In genomic region chrX:155148724-155149537, GRCh38 we compare ENCODE assay signal across 9 cellular contexts.
DNase-seq lines count a peak whose midpoint lies in the region; ATAC-seq and TF ChIP-seq lines count a peak whose summit lies in the region.
"Had no signal": no experiment of that assay in that cellular context is flagged by ENCODE, and none has a peak within 500 bp of the region (broad histone marks: within the 10 kb centered on the region; RNA-seq: fewer than 3 reads in every experiment).

No MANE protein-coding gene starts in this region.

- in situ Hi-C loops in astrocyte of the cerebellum (cut with HindIII; ENCODE audit: low sequenced_read_pairs) = no loop called here

- H3K4me1 ChIP-seq in cardiac muscle cell (ENCODE audit: low read depth) = peaks cover 4% of the 10 kb centered on the region

- no peaks in the 10 kb centered on the region for H3K27me3 ChIP-seq in cardiac muscle cell

- ATAC-seq in left ventricle myocardium superior = no peak
- ATAC-seq in GM18511 (IDR thresholded peaks at IDR 0.05; ENCODE audit: unreplicated experiment) = no peak
- no peak for ATAC-seq in GM18861 (IDR thresholded peaks at IDR 0.05; ENCODE audit: unreplicated experiment)
- no peak for ATAC-seq in GM19463 (IDR thresholded peaks at IDR 0.05; ENCODE audit: unreplicated experiment)

- H3K9me3 ChIP-seq in cardiac muscle cell (ENCODE audit: low read depth) = no peaks in the 10 kb centered on the region

- no peak overlapping the region for H3K4me3 ChIP-seq in cardiac muscle cell
- H3K4me3 ChIP-seq in astrocyte of the cerebellum (ENCODE audit: low read depth, low read length) = no peak overlapping the region

- intact Hi-C loops in left ventricle myocardium superior (cut with micrococcal nuclease) = no loop called here

- TF ChIP-seq CTCF in cardiac muscle cell (IDR thresholded peaks at IDR 0.05; ENCODE audit: low read depth, low read length) (peak; percentile 50), astrocyte of the cerebellum (IDR thresholded peaks at IDR 0.05; ENCODE audit: low read depth, low read length, missing control alignments) (peak; percentile 46)

- no peak overlapping the region for H3K27ac ChIP-seq in cardiac muscle cell

- peak; percentile 1 to 30 for DNase-seq in cardiac muscle cell (ENCODE audit: low read depth in 1 of 2, low spot score in 1 of 2)
- no peak for DNase-seq in left ventricle myocardium superior
- DNase-seq in NCI-H2107 treated with DMSO at 0.1 percent for 48 hours (lab: John Stamatoyannopoulos, UW; ENCODE audit: unreplicated experiment) = peak; percentile 6
- no peak for DNase-seq in astrocyte of the cerebellum (ENCODE audit: low read depth)
- peak; percentile 22 to 63 for DNase-seq in lung microvascular endothelial cell (ENCODE audit: low read depth in 2 of 2)
- DNase-seq: activated naive CD8-positive, alpha-beta T cell treated with anti-CD3 and anti-CD28 coated beads, Interleukin-2, amount 10 ng/mL, durations not matched to agents 7 days and 5 days had no signal

- H3K36me3 ChIP-seq in cardiac muscle cell = no peaks in the 10 kb centered on the region

Comparison
In these comparisons a context has a peak if more than half of its experiments do, and no peak if none do; other contexts are left out.
1. DNase-seq: peak in cardiac muscle cell (2 of 2), NCI-H2107 treated with DMSO at 0.1 percent for 48 hours (single experiment) and lung microvascular endothelial cell (2 of 2); none in left ventricle myocardium superior (single experiment) and astrocyte of the cerebellum (single experiment).